Comparison of ENCODE assay signal across 8 cellular contexts in genomic region chr1:212949771-212950170, GRCh38. TPM values are rescaled to one million over a fixed set of nuclear protein-coding genes. Genes with fewer than 3 reads are reported as not detected.
DNase-seq lines count a peak whose midpoint lies in the region; ATAC-seq and TF ChIP-seq lines count a peak whose summit lies in the region.

No MANE protein-coding gene starts in this region.

- H3K4me1 ChIP-seq in BLaER1 = peaks cover 28% of the 10 kb centered on the region
- H3K4me1 ChIP-seq in IMR-90 (ENCODE audit: control insufficient read depth, insufficient read depth, low read length) = peaks cover 4% of the 10 kb centered on the region; the same call in 1 of the 2 replicates
- peaks cover 5 to 11% of the 10 kb centered on the region in 2 donors for H3K4me1 ChIP-seq in duodenal mucosa (ENCODE audit: control insufficient read depth in 1 of 2, insufficient read depth in 2 of 2, low read length in 2 of 2)
- peaks cover 7 to 10% of the 10 kb centered on the region in 2 donors for H3K4me1 ChIP-seq in thyroid gland

- no peak overlapping the region for H3K4ac ChIP-seq in IMR-90 (ENCODE audit: low read depth, low read length)

- H3K9me3 ChIP-seq in BLaER1 = peaks cover 4% of the 10 kb centered on the region; the same call in 1 of the 2 replicates
- no peaks in the 10 kb centered on the region for H3K9me3 ChIP-seq in IMR-90 (ENCODE audit: control insufficient read depth, insufficient read depth, low read length)
- no peaks in the 10 kb centered on the region for H3K9me3 ChIP-seq in duodenal mucosa (ENCODE audit: control insufficient read depth in 1 of 2, low read length in 2 of 2)
- no peaks in the 10 kb centered on the region for H3K9me3 ChIP-seq in thyroid gland

- H3K36me3 Mint-ChIP-seq in nephron progenitor cell (ENCODE audit: low read depth) = peaks cover 19% of the 10 kb centered on the region

- H2AK9ac ChIP-seq in IMR-90 (replicated peaks; ENCODE audit: low read depth, low read length, poor library complexity) = no peak overlapping the region

- H3K9ac ChIP-seq in BLaER1 = peak overlapping the region; percentile 81
- no peak overlapping the region for H3K9ac ChIP-seq in IMR-90 (ENCODE audit: low read depth, low read length)
- H3K9ac ChIP-seq in duodenal mucosa (ENCODE audit: low read depth in 1 of 2, low read length in 2 of 2) = no peak overlapping the region

- no TSS peak for BruUV-seq in IMR-90 (replicated peaks; lab: Mats Ljungman, UMichigan)

- TF ChIP-seq POLR2A in IMR-90 (IDR thresholded peaks at IDR 0.05; ENCODE audit: low read depth, low read length) = no peak
- TF ChIP-seq POLR2A in thyroid gland (IDR thresholded peaks at IDR 0.05) = no peak

- ATAC-seq in IMR-90 (ENCODE audit: low read depth) (no peak), GM19023 (IDR thresholded peaks at IDR 0.05; ENCODE audit: unreplicated experiment) (no peak), GM18909 (IDR thresholded peaks at IDR 0.05; ENCODE audit: poor library complexity, unreplicated experiment) (no peak)

- H4K8ac ChIP-seq in IMR-90 (ENCODE audit: low read depth in 2 of 2, low read length in 2 of 2) = no peak overlapping the region

- DNase-seq in IMR-90 (no peak), nephron progenitor cell (no peak), thyroid gland (no peak), ACHN (no peak)

- no peak overlapping the region for H2BK120ac ChIP-seq in IMR-90 (ENCODE audit: low read depth, low read length)

- WGBS in IMR-90 (ENCODE audit: extremely low coverage in 2 of 2, insufficient read length in 1 of 2), 2 experiments = no CpG with 5 or more reads among the region's 2 CpGs
- WGBS in thyroid gland, 2 donors = 31 to 41% methylated on average over 2 of the region's 2 CpGs

- H2BK15ac ChIP-seq in IMR-90 (ENCODE audit: low read depth, low read length) = no peak overlapping the region

- no peak overlapping the region for H2BK5ac ChIP-seq in IMR-90 (ENCODE audit: low read depth, low read length, poor library complexity, severe bottlenecking)

- H3K36me3 ChIP-seq in BLaER1 (peaks cover 18% of the 10 kb centered on the region), IMR-90 (ENCODE audit: control insufficient read depth, insufficient read depth, low read length) (peaks cover 6% of the 10 kb centered on the region; the same call in 1 of the 2 replicates), duodenal mucosa (ENCODE audit: control insufficient read depth in 1 of 2, insufficient read depth in 2 of 2, low read length in 2 of 2) (no peaks in the 10 kb centered on the region), thyroid gland (no peaks in the 10 kb centered on the region)

- no peaks in the 10 kb centered on the region for H4K20me1 ChIP-seq in BLaER1
- no peaks in the 10 kb centered on the region for H4K20me1 ChIP-seq in IMR-90 (ENCODE audit: insufficient read depth, low read length)

- intact Hi-C loops in IMR-90 (cut with micrococcal nuclease) = loop anchor here (2.0 kb wide), 1 partner anchor 91 kb away; the partner anchor contains the start of gene FLVCR1
- intact Hi-C loops in thyroid gland (cut with DNase I) = no loop called here

- H4K5ac ChIP-seq in IMR-90 (ENCODE audit: low read depth, low read length) = no peak overlapping the region

- peak overlapping the region; percentile 93 for H2AFZ ChIP-seq in IMR-90 (replicated peaks; ENCODE audit: low read length, poor library complexity)

- H3K4me3 Mint-ChIP-seq in nephron progenitor cell = peak overlapping the region; percentile 91

- H3K14ac ChIP-seq in IMR-90 (replicated peaks; ENCODE audit: low read depth, low read length) = no peak overlapping the region

- POLR2A ChIA-PET in IMR-90 (lab: Charles Lee; ENCODE audit: unreplicated experiment) = no interaction called here

- H2AK5ac ChIP-seq in IMR-90 (ENCODE audit: low read depth, low read length) = no peak overlapping the region

- H3K4me2 ChIP-seq in BLaER1 = peak overlapping the region; percentile 98
- H3K4me2 ChIP-seq in IMR-90 (ENCODE audit: low read depth, low read length) = peak overlapping the region; percentile 89

- no peaks in the 10 kb centered on the region for H3K79me1 ChIP-seq in IMR-90 (ENCODE audit: low read depth in 1 of 2, low read length in 2 of 2)

- H3K56ac ChIP-seq in IMR-90 (ENCODE audit: extremely low read depth, insufficient read depth, low read length) = no peak overlapping the region

- H3K27me3 ChIP-seq in BLaER1 (no peaks in the 10 kb centered on the region), IMR-90 (ENCODE audit: control insufficient read depth, insufficient read depth, low read length) (peaks cover 7% of the 10 kb centered on the region; the same call in 1 of the 2 replicates), duodenal mucosa (ENCODE audit: control insufficient read depth in 1 of 2, insufficient read depth in 2 of 2, low read length in 2 of 2) (peaks cover 15 to 27% of the 10 kb centered on the region in 2 donors), thyroid gland (no peaks in the 10 kb centered on the region)

- in situ Hi-C loops in IMR-90 (cut with MboI; ENCODE audit: low sequenced_read_pairs) (no loop called here), ACHN (cut with HindIII; ENCODE audit: low pct_ligation_motif_present, low pct_unique_long_range_greater_than_20kb, low sequenced_read_pairs) (no loop called here)

- H3K23ac ChIP-seq in IMR-90 (ENCODE audit: low read depth, low read length) = peak overlapping the region; percentile 8; the same call in 1 of the 2 replicates

- no peak overlapping the region for H2BK20ac ChIP-seq in IMR-90 (ENCODE audit: low read depth, low read length)

- CTCF ChIA-PET in IMR-90 (lab: Yijun Ruan, JAX) = no interaction called here

- H4K91ac ChIP-seq in IMR-90 (ENCODE audit: insufficient read depth, low read depth, low read length) = no peak overlapping the region

- H3K27ac Mint-ChIP-seq in nephron progenitor cell = no peak overlapping the region

- H3K18ac ChIP-seq in IMR-90 (ENCODE audit: low read depth, low read length) = no peak overlapping the region

- peaks cover 7% of the 10 kb centered on the region for H3K9me3 Mint-ChIP-seq in nephron progenitor cell

- H3K9me1 ChIP-seq in IMR-90 (ENCODE audit: insufficient read depth, low read length) = peaks cover 3% of the 10 kb centered on the region; the same call in 1 of the 2 replicates

- no peak for TF ChIP-seq CTCF in IMR-90 (conservative IDR thresholded peaks at IDR 0.05; ENCODE audit: low read depth, low read length)
- no peak for TF ChIP-seq CTCF in nephron progenitor cell (IDR thresholded peaks at IDR 0.05)
- TF ChIP-seq CTCF in thyroid gland (IDR thresholded peaks at IDR 0.05) = no peak

- H3K27me3 Mint-ChIP-seq in nephron progenitor cell (ENCODE audit: low read depth, poor library complexity) = peaks cover 16% of the 10 kb centered on the region

- H3K4me1 Mint-ChIP-seq in nephron progenitor cell = peaks cover 42% of the 10 kb centered on the region

- TF ChIP-seq RAD21 in IMR-90 (IDR thresholded peaks at IDR 0.05; ENCODE audit: low read length) = no peak

- H3K27ac ChIP-seq in BLaER1 = no peak overlapping the region
- H3K27ac ChIP-seq in IMR-90 (ENCODE audit: insufficient read depth, low read length) = no peak overlapping the region
- no peak overlapping the region for H3K27ac ChIP-seq in duodenal mucosa (ENCODE audit: low read depth, low read length)
- H3K27ac ChIP-seq in thyroid gland = no peak overlapping the region

- dilution Hi-C loops in IMR-90 (cut with HindIII; ENCODE audit: low sequenced_read_pairs, unreplicated experiment) = no loop called here

- H3K4me3 ChIP-seq in BLaER1 = peak overlapping the region; percentile 73
- H3K4me3 ChIP-seq in IMR-90 (ENCODE audit: insufficient read depth, low read depth, low read length) = peak overlapping the region; percentile 66
- H3K4me3 ChIP-seq in duodenal mucosa (ENCODE audit: low read depth in 1 of 2, low read length in 2 of 2) = peak overlapping the region; percentile 69 to 70
- H3K4me3 ChIP-seq in thyroid gland (replicated peaks in 1 of 3) = peak overlapping the region in 1 of 3 donors; percentile 40

TF ChIP-seq in IMR-90, 13 proteins besides CTCF, POLR2A, EP300 and RAD21:
- TF ChIP-seq NFE2L2 (IDR thresholded peaks at IDR 0.05; ENCODE audit: low read depth, low read length) (no peak), RFX5 (IDR thresholded peaks at IDR 0.05; ENCODE audit: low read depth, low read length) (no peak), FOS (IDR thresholded peaks at IDR 0.05; ENCODE audit: low read depth, low read length) (no peak), BHLHE40 (IDR thresholded peaks at IDR 0.05; ENCODE audit: low read depth, low read length) (no peak), SMC3 (IDR thresholded peaks at IDR 0.05; ENCODE audit: low read depth, low read length) (no peak), MAZ (IDR thresholded peaks at IDR 0.05; ENCODE audit: borderline replicate concordance, low read depth, low read length) (no peak), MAFK (IDR thresholded peaks at IDR 0.05; ENCODE audit: low read depth, low read length) (no peak), MXI1 (IDR thresholded peaks at IDR 0.05; ENCODE audit: borderline replicate concordance, low read depth, low read length) (no peak), RCOR1 (IDR thresholded peaks at IDR 0.05; ENCODE audit: insufficient replicate concordance, low read length) (no peak), CHD1 (IDR thresholded peaks at IDR 0.05; ENCODE audit: low read depth, low read length) (no peak), CEBPB (IDR thresholded peaks at IDR 0.05; ENCODE audit: low read depth, low read length) (no peak)
- TF ChIP-seq, protein P1, sequence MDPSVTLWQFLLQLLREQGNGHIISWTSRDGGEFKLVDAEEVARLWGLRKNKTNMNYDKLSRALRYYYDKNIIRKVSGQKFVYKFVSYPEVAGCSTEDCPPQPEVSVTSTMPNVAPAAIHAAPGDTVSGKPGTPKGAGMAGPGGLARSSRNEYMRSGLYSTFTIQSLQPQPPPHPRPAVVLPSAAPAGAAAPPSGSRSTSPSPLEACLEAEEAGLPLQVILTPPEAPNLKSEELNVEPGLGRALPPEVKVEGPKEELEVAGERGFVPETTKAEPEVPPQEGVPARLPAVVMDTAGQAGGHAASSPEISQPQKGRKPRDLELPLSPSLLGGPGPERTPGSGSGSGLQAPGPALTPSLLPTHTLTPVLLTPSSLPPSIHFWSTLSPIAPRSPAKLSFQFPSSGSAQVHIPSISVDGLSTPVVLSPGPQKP (IDR thresholded peaks at IDR 0.05; ENCODE audit: borderline replicate concordance, low read depth, low read length) = no peak
- TF ChIP-seq, protein P2, sequence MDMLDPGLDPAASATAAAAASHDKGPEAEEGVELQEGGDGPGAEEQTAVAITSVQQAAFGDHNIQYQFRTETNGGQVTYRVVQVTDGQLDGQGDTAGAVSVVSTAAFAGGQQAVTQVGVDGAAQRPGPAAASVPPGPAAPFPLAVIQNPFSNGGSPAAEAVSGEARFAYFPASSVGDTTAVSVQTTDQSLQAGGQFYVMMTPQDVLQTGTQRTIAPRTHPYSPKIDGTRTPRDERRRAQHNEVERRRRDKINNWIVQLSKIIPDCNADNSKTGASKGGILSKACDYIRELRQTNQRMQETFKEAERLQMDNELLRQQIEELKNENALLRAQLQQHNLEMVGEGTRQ (IDR thresholded peaks at IDR 0.05; ENCODE audit: low read depth, low read length) = no peak

RNA-seq across cellular contexts. Expression of gene VASH2, which starts 0.6 kb away (rescaled TPM):
- 0.83 and 0.90 TPM in 2 replicates for total RNA-seq in IMR-90 (2012; rRNA removed)
- 1.1 and 1.2 TPM in 2 replicates for polyA plus RNA-seq in IMR-90 (2012; rRNA removed)
- 0.82 and 1.0 TPM in 2 replicates for polyA plus RNA-seq in IMR-90 (2012; cell fraction: cytosol; rRNA removed)
- polyA plus RNA-seq in IMR-90 (2012; cell fraction: nucleus; rRNA removed; ENCODE audit: low replicate concordance) = 0.92 and 2.2 TPM in 2 replicates
- 1 to 10 TPM in 2 of 4 donors, under 1 TPM in 2; 0.24 to 2.0 (median 1.1) TPM for total RNA-seq in thyroid gland
